In genomic region chr12:96297504-96297903, GRCh38 we compare ENCODE assay signal across 22 cellular contexts.
DNase-seq lines count a peak whose midpoint lies in the region; ATAC-seq and TF ChIP-seq lines count a peak whose summit lies in the region.
"Had no signal": no experiment of that assay in that cellular context is flagged by ENCODE, and none has a peak within 500 bp of the region (broad histone marks: within the 10 kb centered on the region; RNA-seq: fewer than 3 reads in every experiment).

No MANE protein-coding gene starts in this region.

- no peaks in the 10 kb centered on the region for H3K9me3 Mint-ChIP-seq in endothelial cell (ENCODE audit: unreplicated experiment)
- H3K9me3 Mint-ChIP-seq in activated T-helper 1 cell treated with anti-CD3 and anti-CD28 coated beads, Interleukin-12 subunit alpha, Interleukin-12 subunit beta, Interleukin-2, Interleukin-4 antibody, amounts not matched to agents 30 ng/mL and 10 ng/mL and 1 ng/mL, durations not matched to agents 14 hours and 24 hours and 36 hours, result no peaks in the 10 kb centered on the region
- no peaks in the 10 kb centered on the region for H3K9me3 Mint-ChIP-seq in activated T-helper 2 cell treated with anti-CD3 and anti-CD28 coated beads, Interferon-gamma antibody, Interleukin-2, Interleukin-4, amounts not matched to agents 10 μg/mL and 5 μg/mL and 100 μg/mL, durations not matched to agents 14 hours and 24 hours and 36 hours
- H3K9me3 Mint-ChIP-seq: CD4-positive, CD25-positive, alpha-beta regulatory T cell; CD8-positive, alpha-beta T cell had no signal

- ATAC-seq in GM21390 (IDR thresholded peaks at IDR 0.05; ENCODE audit: unreplicated experiment), result peak; percentile 56
- no peak for ATAC-seq in mucosa of descending colon
- ATAC-seq: CD8-positive, alpha-beta T cell had no signal

- no peak overlapping the region for H3K4me3 Mint-ChIP-seq in endothelial cell (ENCODE audit: unreplicated experiment)
- no peak overlapping the region for H3K4me3 Mint-ChIP-seq in activated T-helper 1 cell treated with anti-CD3 and anti-CD28 coated beads, Interleukin-12 subunit alpha, Interleukin-12 subunit beta, Interleukin-2, Interleukin-4 antibody, amounts not matched to agents 30 ng/mL and 10 ng/mL and 1 ng/mL, durations not matched to agents 14 hours and 24 hours and 36 hours
- no peak overlapping the region for H3K4me3 Mint-ChIP-seq in activated T-helper 2 cell treated with anti-CD3 and anti-CD28 coated beads, Interferon-gamma antibody, Interleukin-2, Interleukin-4, amounts not matched to agents 10 μg/mL and 5 μg/mL and 100 μg/mL, durations not matched to agents 14 hours and 24 hours and 36 hours (ENCODE audit: low read depth)
- H3K4me3 Mint-ChIP-seq: B cell; CD4-positive, CD25-positive, alpha-beta regulatory T cell; CD8-positive, alpha-beta T cell had no signal

- peaks cover 51% of the 10 kb centered on the region for H3K36me3 ChIP-seq in DOHH2 (ENCODE audit: control insufficient read depth, low read length)
- H3K36me3 ChIP-seq in SU-DHL-6 (ENCODE audit: low read length), result peaks cover 24% of the 10 kb centered on the region; the same call in 1 of the 2 replicates
- H3K36me3 ChIP-seq in mucosa of descending colon (ENCODE audit: low read depth), result no peaks in the 10 kb centered on the region

- H3K9me3 ChIP-seq in DOHH2 (ENCODE audit: control insufficient read depth, insufficient read depth, low read length) (no peaks in the 10 kb centered on the region), SU-DHL-6 (ENCODE audit: insufficient read depth, low read length) (no peaks in the 10 kb centered on the region), mucosa of descending colon (no peaks in the 10 kb centered on the region)
- H3K9me3 ChIP-seq: BLaER1, Caco-2 had no signal

- H3K9me2 ChIP-seq in DOHH2 (replicated peaks; ENCODE audit: control insufficient read depth, low read length) (no peaks in the 10 kb centered on the region), SU-DHL-6 (replicated peaks; ENCODE audit: insufficient read depth, low read length) (no peaks in the 10 kb centered on the region)

- peaks cover 3% of the 10 kb centered on the region for H3K4me1 Mint-ChIP-seq in endothelial cell (ENCODE audit: unreplicated experiment)
- H3K4me1 Mint-ChIP-seq in activated T-helper 1 cell treated with anti-CD3 and anti-CD28 coated beads, Interleukin-12 subunit alpha, Interleukin-12 subunit beta, Interleukin-2, Interleukin-4 antibody, amounts not matched to agents 30 ng/mL and 10 ng/mL and 1 ng/mL, durations not matched to agents 14 hours and 24 hours and 36 hours (ENCODE audit: low read depth), result peaks cover 9% of the 10 kb centered on the region
- peaks cover 15% of the 10 kb centered on the region for H3K4me1 Mint-ChIP-seq in activated T-helper 2 cell treated with anti-CD3 and anti-CD28 coated beads, Interferon-gamma antibody, Interleukin-2, Interleukin-4, amounts not matched to agents 10 μg/mL and 5 μg/mL and 100 μg/mL, durations not matched to agents 14 hours and 24 hours and 36 hours (ENCODE audit: low read depth)

- intact Hi-C loops in mucosa of descending colon (cut with DNase I, micrococcal nuclease), result no loop called here
- intact Hi-C loops in activated T-helper 1 cell treated with anti-CD3 and anti-CD28 coated beads, Interleukin-12 subunit alpha, Interleukin-12 subunit beta, Interleukin-2, Interleukin-4 antibody, amounts not matched to agents 30 ng/mL and 10 ng/mL and 1 ng/mL, durations not matched to agents 14 hours and 24 hours and 36 hours (cut with micrococcal nuclease), result loop anchor here (5.0 kb wide), 2 partner anchors 40 to 100 kb away; no protein-coding TSS in a partner anchor
- intact Hi-C loops in activated T-helper 2 cell treated with anti-CD3 and anti-CD28 coated beads, Interferon-gamma antibody, Interleukin-2, Interleukin-4, amounts not matched to agents 10 μg/mL and 5 μg/mL and 100 μg/mL, durations not matched to agents 14 hours and 24 hours and 36 hours (cut with micrococcal nuclease), result loop anchor here (10.0 kb wide), 1 partner anchor 217 kb away; no protein-coding TSS in a partner anchor

- H3K4me2 ChIP-seq in DOHH2 (ENCODE audit: low read length) (peak overlapping the region; percentile 72), SU-DHL-6 (ENCODE audit: low read depth, low read length, poor library complexity, severe bottlenecking) (peak overlapping the region; percentile 85)
- H3K4me2 ChIP-seq: BLaER1 had no signal

- peak overlapping the region; percentile 31 for H3K27ac Mint-ChIP-seq in endothelial cell (ENCODE audit: unreplicated experiment)
- no peak overlapping the region for H3K27ac Mint-ChIP-seq in activated T-helper 1 cell treated with anti-CD3 and anti-CD28 coated beads, Interleukin-12 subunit alpha, Interleukin-12 subunit beta, Interleukin-2, Interleukin-4 antibody, amounts not matched to agents 30 ng/mL and 10 ng/mL and 1 ng/mL, durations not matched to agents 14 hours and 24 hours and 36 hours
- no peak overlapping the region for H3K27ac Mint-ChIP-seq in activated T-helper 2 cell treated with anti-CD3 and anti-CD28 coated beads, Interferon-gamma antibody, Interleukin-2, Interleukin-4, amounts not matched to agents 10 μg/mL and 5 μg/mL and 100 μg/mL, durations not matched to agents 14 hours and 24 hours and 36 hours
- H3K27ac Mint-ChIP-seq: B cell; CD8-positive, alpha-beta T cell had no signal

- H3K79me2 ChIP-seq in DOHH2 (ENCODE audit: control insufficient read depth, low read length) (peaks cover 7% of the 10 kb centered on the region), SU-DHL-6 (ENCODE audit: insufficient read depth, low read length) (peaks cover 18% of the 10 kb centered on the region; the same call in 1 of the 2 replicates)

- peaks cover 59% of the 10 kb centered on the region for H3K4me1 ChIP-seq in DOHH2 (ENCODE audit: control insufficient read depth, low read length)
- H3K4me1 ChIP-seq in mucosa of descending colon (ENCODE audit: low read depth), result no peaks in the 10 kb centered on the region
- H3K4me1 ChIP-seq: BLaER1, Caco-2 had no signal

- peak overlapping the region; percentile 22; the same call in 1 of the 2 replicates for H3K9ac ChIP-seq in SU-DHL-6 (ENCODE audit: low read length)
- H3K9ac ChIP-seq: BLaER1, GM23248 had no signal

- peaks cover 29% of the 10 kb centered on the region for H3K36me3 Mint-ChIP-seq in endothelial cell (ENCODE audit: low read depth, unreplicated experiment)
- H3K36me3 Mint-ChIP-seq in activated T-helper 1 cell treated with anti-CD3 and anti-CD28 coated beads, Interleukin-12 subunit alpha, Interleukin-12 subunit beta, Interleukin-2, Interleukin-4 antibody, amounts not matched to agents 30 ng/mL and 10 ng/mL and 1 ng/mL, durations not matched to agents 14 hours and 24 hours and 36 hours (ENCODE audit: low read depth), result peaks cover 25% of the 10 kb centered on the region
- H3K36me3 Mint-ChIP-seq in activated T-helper 2 cell treated with anti-CD3 and anti-CD28 coated beads, Interferon-gamma antibody, Interleukin-2, Interleukin-4, amounts not matched to agents 10 μg/mL and 5 μg/mL and 100 μg/mL, durations not matched to agents 14 hours and 24 hours and 36 hours (ENCODE audit: low read depth), result peaks cover 51% of the 10 kb centered on the region

- H3K4me3 ChIP-seq in DOHH2 (ENCODE audit: low read length) (peak overlapping the region; percentile 57; the same call in 1 of the 2 replicates), SU-DHL-6 (ENCODE audit: insufficient read depth, low read length, poor library complexity, severe bottlenecking) (no peak overlapping the region), mucosa of descending colon (no peak overlapping the region)
- H3K4me3 ChIP-seq: BLaER1, GM23248 had no signal

- H3F3A ChIP-seq in DOHH2 (ENCODE audit: control insufficient read depth, insufficient read depth), result peaks cover 17% of the 10 kb centered on the region
- peaks cover 50% of the 10 kb centered on the region for H3F3A ChIP-seq in SU-DHL-6 (ENCODE audit: insufficient read depth)

- no peak overlapping the region for H2AFZ ChIP-seq in SU-DHL-6 (ENCODE audit: low read depth, low read length, severe bottlenecking)
- H2AFZ ChIP-seq: GM23248 had no signal

- H3K27ac ChIP-seq in DOHH2 (ENCODE audit: low read depth, low read length) (peak overlapping the region; percentile 77), SU-DHL-6 (ENCODE audit: low read depth, low read length) (peak overlapping the region; percentile 93)
- H3K27ac ChIP-seq: 22Rv1, BLaER1, C4-2B, GM23248 had no signal

- no peaks in the 10 kb centered on the region for H4K20me1 ChIP-seq in DOHH2 (ENCODE audit: control insufficient read depth, insufficient read depth, low read depth, low read length)
- no peaks in the 10 kb centered on the region for H4K20me1 ChIP-seq in SU-DHL-6 (ENCODE audit: low read depth, low read length)
- H4K20me1 ChIP-seq: BLaER1 had no signal

- H3K27me3 ChIP-seq in DOHH2 (ENCODE audit: control insufficient read depth, low read length), result no peaks in the 10 kb centered on the region
- no peaks in the 10 kb centered on the region for H3K27me3 ChIP-seq in SU-DHL-6 (ENCODE audit: low read length)
- H3K27me3 ChIP-seq: BLaER1 had no signal

- TF ChIP-seq CTCF in DOHH2 (IDR thresholded peaks at IDR 0.05; ENCODE audit: low read depth, low read length, poor library complexity, severe bottlenecking) (no peak), SU-DHL-6 (IDR thresholded peaks at IDR 0.05; ENCODE audit: insufficient read depth, low read length, poor library complexity, severe bottlenecking) (no peak), endothelial cell (IDR thresholded peaks at IDR 0.05; ENCODE audit: unreplicated experiment) (no peak), mucosa of descending colon (IDR thresholded peaks at IDR 0.05) (no peak)

- no peaks in the 10 kb centered on the region for H3K27me3 Mint-ChIP-seq in endothelial cell (ENCODE audit: unreplicated experiment)
- H3K27me3 Mint-ChIP-seq in activated T-helper 1 cell treated with anti-CD3 and anti-CD28 coated beads, Interleukin-12 subunit alpha, Interleukin-12 subunit beta, Interleukin-2, Interleukin-4 antibody, amounts not matched to agents 30 ng/mL and 10 ng/mL and 1 ng/mL, durations not matched to agents 14 hours and 24 hours and 36 hours (ENCODE audit: insufficient read depth), result no peaks in the 10 kb centered on the region
- H3K27me3 Mint-ChIP-seq in activated T-helper 2 cell treated with anti-CD3 and anti-CD28 coated beads, Interferon-gamma antibody, Interleukin-2, Interleukin-4, amounts not matched to agents 10 μg/mL and 5 μg/mL and 100 μg/mL, durations not matched to agents 14 hours and 24 hours and 36 hours (ENCODE audit: low read depth), result no peaks in the 10 kb centered on the region
- H3K27me3 Mint-ChIP-seq: B cell; CD4-positive, CD25-positive, alpha-beta regulatory T cell had no signal

- no peak for DNase-seq in endothelial cell (ENCODE audit: low spot score)
- DNase-seq in mucosa of descending colon, result no peak
- DNase-seq in activated T-helper 1 cell treated with anti-CD3 and anti-CD28 coated beads, Interleukin-12 subunit alpha, Interleukin-12 subunit beta, Interleukin-2, Interleukin-4 antibody, amounts not matched to agents 30 ng/mL and 10 ng/mL and 1 ng/mL, durations not matched to agents 14 hours and 24 hours and 36 hours (ENCODE audit: low spot score), result no peak
- DNase-seq in activated T-helper 2 cell treated with anti-CD3 and anti-CD28 coated beads, Interferon-gamma antibody, Interleukin-2, Interleukin-4, amounts not matched to agents 10 μg/mL and 5 μg/mL and 100 μg/mL, durations not matched to agents 14 hours and 24 hours and 36 hours (ENCODE audit: low spot score), result no peak
- no peak for DNase-seq in epidermal melanocyte (ENCODE audit: insufficient read length, low spot score)
- DNase-seq: Caco-2; CD4-positive, CD25-positive, alpha-beta regulatory T cell; CD8-positive, alpha-beta T cell; DMS153; DND-41; EL; GDM1; GM23248; H7; HCEC 1CT had no signal

Comparison
In these comparisons a context has a peak if more than half of its experiments do, and no peak if none do; other contexts are left out.
1. intact Hi-C loops: an anchor here in activated T-helper 1 cell treated with anti-CD3 and anti-CD28 coated beads, Interleukin-12 subunit alpha, Interleukin-12 subunit beta, Interleukin-2, Interleukin-4 antibody, amounts not matched to agents 30 ng/mL and 10 ng/mL and 1 ng/mL, durations not matched to agents 14 hours and 24 hours and 36 hours (5.0 kb wide) and activated T-helper 2 cell treated with anti-CD3 and anti-CD28 coated beads, Interferon-gamma antibody, Interleukin-2, Interleukin-4, amounts not matched to agents 10 μg/mL and 5 μg/mL and 100 μg/mL, durations not matched to agents 14 hours and 24 hours and 36 hours (10.0 kb wide); none called in mucosa of descending colon.